Comparison of ENCODE assay signal across 16 cellular contexts in the genomic region with DNA sequence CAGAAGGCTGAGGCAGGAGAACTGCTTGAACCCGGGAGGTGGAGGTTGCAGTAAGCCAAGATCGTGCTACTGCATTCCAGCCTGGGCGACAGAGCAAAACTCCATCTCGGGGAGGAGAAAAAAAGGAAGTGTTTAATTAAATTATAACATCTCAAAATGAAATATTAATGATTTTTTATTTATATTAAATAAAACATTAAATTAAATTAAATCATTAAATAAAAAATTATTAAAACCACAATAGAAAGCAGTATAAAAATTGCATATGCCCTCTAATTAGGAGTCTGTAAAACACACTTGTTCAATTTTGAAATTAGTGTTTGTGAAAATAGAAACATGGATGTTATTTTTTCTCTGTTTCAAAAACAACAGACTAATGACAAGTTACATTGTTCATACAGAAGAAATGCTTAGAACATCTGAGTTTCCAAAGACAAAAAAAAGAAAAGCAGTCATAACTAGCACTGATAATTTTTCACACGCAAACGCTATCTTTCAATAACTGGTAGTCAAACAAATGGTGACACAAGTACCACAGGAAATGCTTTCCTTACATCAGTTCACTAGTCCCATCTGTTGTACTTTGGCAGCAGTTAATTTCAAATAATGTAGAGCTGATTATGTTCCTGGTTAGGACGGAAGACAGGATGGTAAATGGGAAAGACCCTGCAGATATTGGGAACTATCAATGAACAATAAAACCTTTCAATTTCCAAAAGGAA. TPM values are rescaled to one million over a fixed set of nuclear protein-coding genes. Genes with fewer than 3 reads are reported as not detected.
DNase-seq lines count a peak whose midpoint lies in the region; TF ChIP-seq lines count a peak whose summit lies in the region.
"Had no signal": no experiment of that assay in that cellular context is flagged by ENCODE, and none has a peak within 500 bp of the region (broad histone marks: within the 10 kb centered on the region; RNA-seq: fewer than 3 reads in every experiment).

No MANE protein-coding gene starts in this region.

- H3K4me3 ChIP-seq in osteoblast (ENCODE audit: insufficient read depth, low read length) = no peak overlapping the region
- H3K4me3 ChIP-seq: Peyer's patch had no signal

- DNase-seq in NCI-H524 (lab: John Stamatoyannopoulos, UW) (peak; percentile 15 to 31), NCI-H524 treated with DMSO at 0.1 percent for 48 hours (lab: John Stamatoyannopoulos, UW) (no peak), NCI-H69 (lab: John Stamatoyannopoulos, UW) (peak; percentile 41), cerebellum (ENCODE audit: low spot score) (peak; percentile 55), osteoblast (ENCODE audit: insufficient read length, low spot score, missing footprints) (peak; percentile 47), cerebellar cortex (ENCODE audit: low spot score) (no peak), amygdala (lab: John Stamatoyannopoulos, UW) (no peak), SHP77 treated with DMSO at 0.1 percent for 48 hours (lab: John Stamatoyannopoulos, UW) (no peak)
- DNase-seq: 8988T, COR-L47, Karpas-422, NCI-H2081, NCI-H2227 treated with DMSO at 0.1 percent for 48 hours, NCI-H774, Peyer's patch, Right ventricle myocardium superior had no signal

- H3K27me3 ChIP-seq in osteoblast (ENCODE audit: insufficient read depth, low read length) = no peaks in the 10 kb centered on the region
- H3K27me3 ChIP-seq: Peyer's patch had no signal

- TF ChIP-seq CTCF in osteoblast (IDR thresholded peaks at IDR 0.05; ENCODE audit: extremely low read depth, low read depth, low read length) = no peak

- peaks cover 46% of the 10 kb centered on the region for H3K79me2 ChIP-seq in osteoblast (ENCODE audit: insufficient read depth, low read length)

- no peaks in the 10 kb centered on the region for H3K4me1 ChIP-seq in osteoblast (ENCODE audit: insufficient read depth, low read length)
- H3K4me1 ChIP-seq: Peyer's patch had no signal

- no peaks in the 10 kb centered on the region for H3K9me3 ChIP-seq in osteoblast (ENCODE audit: low read depth, low read length)
- H3K9me3 ChIP-seq: Peyer's patch had no signal

- H3K4me2 ChIP-seq in osteoblast (ENCODE audit: insufficient read depth, low read length) = no peak overlapping the region

- H3K36me3 ChIP-seq in osteoblast (ENCODE audit: insufficient read depth, low read length) = no peaks in the 10 kb centered on the region
- H3K36me3 ChIP-seq: Peyer's patch had no signal

- no peak overlapping the region for H2AFZ ChIP-seq in osteoblast (ENCODE audit: low read length)

- no peak overlapping the region for H3K27ac ChIP-seq in osteoblast (ENCODE audit: low read depth, low read length)
- H3K27ac ChIP-seq: Peyer's patch had no signal

- H4K20me1 ChIP-seq in osteoblast (ENCODE audit: insufficient read depth, low read length) = peaks cover 14% of the 10 kb centered on the region

RNA-seq across cellular contexts. Expression of a gene that starts 54.9 kb away (rescaled TPM):
- total RNA-seq in cerebellum (140 TPM), osteoblast (29.0 and 38.6 TPM in 2 replicates)

Comparison
In these comparisons a context has a peak if more than half of its experiments do, and no peak if none do; other contexts are left out.
1. DNase-seq: peak in NCI-H524 (2 of 2), NCI-H69 (single experiment), cerebellum (single experiment) and osteoblast (single experiment); none in NCI-H524 treated with DMSO at 0.1 percent for 48 hours (single experiment), cerebellar cortex (single experiment), amygdala (0 of 56) and SHP77 treated with DMSO at 0.1 percent for 48 hours (single experiment).